Comparison of ENCODE assay signal across 1 cellular context in the genomic region with DNA sequence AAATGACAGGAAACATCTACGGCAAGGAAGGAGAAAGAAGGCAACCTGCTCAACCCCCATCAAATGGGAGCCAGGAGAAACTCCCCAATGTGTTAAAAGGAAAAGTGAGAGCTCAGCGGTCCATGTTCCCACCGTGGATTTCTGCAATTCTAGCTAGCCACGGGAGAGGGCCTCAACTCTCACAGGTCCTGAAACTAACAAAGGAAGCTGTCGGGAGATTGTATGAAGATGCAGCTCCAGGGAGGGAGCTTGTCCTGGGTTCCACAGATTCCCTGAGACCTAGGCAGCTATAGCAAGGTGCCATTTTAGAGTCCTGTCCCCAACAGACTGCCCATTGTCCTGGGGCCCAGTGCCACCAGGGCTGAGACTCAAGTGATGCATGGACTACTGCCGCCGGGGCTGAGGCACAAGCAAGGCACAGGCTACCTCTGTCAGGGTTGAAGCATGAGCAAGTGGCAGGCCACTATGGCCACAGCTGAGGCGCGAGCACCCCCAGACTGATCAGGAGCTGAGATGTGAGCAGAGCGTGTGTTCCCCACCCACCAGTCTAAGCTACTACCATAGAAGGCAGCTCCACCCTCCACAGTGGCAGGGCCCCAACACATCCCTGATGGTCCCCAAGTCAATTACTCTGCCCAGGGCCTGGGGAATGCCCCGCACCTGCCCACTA.
TF ChIP-seq lines count a peak whose summit lies in the region.

No MANE protein-coding gene starts in this region.

TF ChIP-seq in H1, 55 proteins besides CTCF, POLR2A, EP300 and RAD21:
- no peak for TF ChIP-seq KDM5A (IDR thresholded peaks at IDR 0.05; ENCODE audit: low read length)
- TF ChIP-seq GABPA (IDR thresholded peaks at IDR 0.05; ENCODE audit: borderline replicate concordance, insufficient read depth, low read length) = no peak
- no peak for TF ChIP-seq HDAC2 (IDR thresholded peaks at IDR 0.05; ENCODE audit: borderline replicate concordance in 1 of 2, low read depth in 2 of 2, low read length in 2 of 2)
- no peak for TF ChIP-seq ZNF274 (IDR thresholded peaks at IDR 0.05; ENCODE audit: borderline replicate concordance, extremely low read depth, low read length)
- TF ChIP-seq KDM4A (IDR thresholded peaks at IDR 0.05; ENCODE audit: low read depth, low read length, severe bottlenecking) = no peak
TF ChIP-seq in H1: peak in this region for 0.
